Comparison of ENCODE assay signal across 8 cellular contexts in genomic region chr7:128829391-128830166, GRCh38. TPM values are rescaled to one million over a fixed set of nuclear protein-coding genes. Genes with fewer than 3 reads are reported as not detected.
DNase-seq lines count a peak whose midpoint lies in the region; ATAC-seq and TF ChIP-seq lines count a peak whose summit lies in the region.
"Had no signal": no experiment of that assay in that cellular context is flagged by ENCODE, and none has a peak within 500 bp of the region (broad histone marks: within the 10 kb centered on the region; RNA-seq: fewer than 3 reads in every experiment).

No MANE protein-coding gene starts in this region.

- peaks cover 67% of the 10 kb centered on the region for H3K4me1 ChIP-seq in left ventricle myocardium inferior
- peaks cover 54% of the 10 kb centered on the region for H3K4me1 ChIP-seq in skeletal muscle satellite cell (ENCODE audit: control insufficient read depth, insufficient read depth, low read length)

- H3K36me3 ChIP-seq in left ventricle myocardium inferior = no peaks in the 10 kb centered on the region
- no peaks in the 10 kb centered on the region for H3K36me3 ChIP-seq in skeletal muscle satellite cell (ENCODE audit: insufficient read depth, low read length)

- TF ChIP-seq CTCF in left ventricle myocardium inferior (IDR thresholded peaks at IDR 0.05; ENCODE audit: borderline replicate concordance) = no peak

- no peaks in the 10 kb centered on the region for H3K36me3 Mint-ChIP-seq in T-helper 17 cell (ENCODE audit: low read depth)
- H3K36me3 Mint-ChIP-seq in activated T-helper 2 cell treated with anti-CD3 and anti-CD28 coated beads, Interferon-gamma antibody, Interleukin-2, Interleukin-4, amounts not matched to agents 10 μg/mL and 5 μg/mL and 100 μg/mL, durations not matched to agents 14 hours and 24 hours and 36 hours (ENCODE audit: low read depth) = no peaks in the 10 kb centered on the region

- H3K27me3 ChIP-seq in left ventricle myocardium inferior (ENCODE audit: low read depth) (peaks cover 5% of the 10 kb centered on the region), skeletal muscle satellite cell (ENCODE audit: control insufficient read depth, insufficient read depth, low read length) (no peaks in the 10 kb centered on the region)

- H3K4me2 ChIP-seq in skeletal muscle satellite cell (ENCODE audit: low read length) = peak overlapping the region; percentile 79

- intact Hi-C loops in left ventricle myocardium inferior (cut with micrococcal nuclease) = no loop called here
- intact Hi-C loops in activated T-helper 2 cell treated with anti-CD3 and anti-CD28 coated beads, Interferon-gamma antibody, Interleukin-2, Interleukin-4, amounts not matched to agents 10 μg/mL and 5 μg/mL and 100 μg/mL, durations not matched to agents 14 hours and 24 hours and 36 hours (cut with micrococcal nuclease) = no loop called here

- peak overlapping the region; percentile 31 for H3K4me3 Mint-ChIP-seq in T-helper 17 cell
- no peak overlapping the region for H3K4me3 Mint-ChIP-seq in activated T-helper 2 cell treated with anti-CD3 and anti-CD28 coated beads, Interferon-gamma antibody, Interleukin-2, Interleukin-4, amounts not matched to agents 10 μg/mL and 5 μg/mL and 100 μg/mL, durations not matched to agents 14 hours and 24 hours and 36 hours (ENCODE audit: low read depth)

- H3K4me3 ChIP-seq in left ventricle myocardium inferior (peak overlapping the region; percentile 76), skeletal muscle satellite cell (ENCODE audit: low read length) (peak overlapping the region; percentile 62)

- peaks cover 11% of the 10 kb centered on the region for H3K4me1 Mint-ChIP-seq in T-helper 17 cell
- H3K4me1 Mint-ChIP-seq in activated T-helper 2 cell treated with anti-CD3 and anti-CD28 coated beads, Interferon-gamma antibody, Interleukin-2, Interleukin-4, amounts not matched to agents 10 μg/mL and 5 μg/mL and 100 μg/mL, durations not matched to agents 14 hours and 24 hours and 36 hours (ENCODE audit: low read depth) = peaks cover 6% of the 10 kb centered on the region

- no peaks in the 10 kb centered on the region for H3K9me3 Mint-ChIP-seq in activated T-helper 2 cell treated with anti-CD3 and anti-CD28 coated beads, Interferon-gamma antibody, Interleukin-2, Interleukin-4, amounts not matched to agents 10 μg/mL and 5 μg/mL and 100 μg/mL, durations not matched to agents 14 hours and 24 hours and 36 hours

- no peak for ATAC-seq in T-helper 17 cell

- DNase-seq in HCEC 1CT = peak; percentile 45
- DNase-seq in T-helper 17 cell = no peak
- DNase-seq in left ventricle myocardium inferior = no peak
- DNase-seq in activated T-helper 2 cell treated with anti-CD3 and anti-CD28 coated beads, Interferon-gamma antibody, Interleukin-2, Interleukin-4, amounts not matched to agents 10 μg/mL and 5 μg/mL and 100 μg/mL, durations not matched to agents 14 hours and 24 hours and 36 hours (ENCODE audit: low spot score) = no peak
- no peak for DNase-seq in cerebellar cortex (ENCODE audit: low spot score)
- no peak for DNase-seq in NCI-H2227 treated with DMSO at 0.1 percent for 48 hours (lab: John Stamatoyannopoulos, UW)

- H3K9me3 ChIP-seq in T-helper 17 cell (ENCODE audit: control insufficient read depth, low read length, poor library complexity, severe bottlenecking) (no peaks in the 10 kb centered on the region), left ventricle myocardium inferior (replicated peaks) (no peaks in the 10 kb centered on the region), skeletal muscle satellite cell (replicated peaks; ENCODE audit: low read length) (no peaks in the 10 kb centered on the region)

- H3K9ac ChIP-seq in skeletal muscle satellite cell (ENCODE audit: low read depth, low read length) = peak overlapping the region; percentile 56

- H3K27ac ChIP-seq in left ventricle myocardium inferior (replicated peaks) = peak overlapping the region; percentile 96

- H3K27me3 Mint-ChIP-seq in T-helper 17 cell = peaks cover 45% of the 10 kb centered on the region
- peaks cover 45% of the 10 kb centered on the region for H3K27me3 Mint-ChIP-seq in activated T-helper 2 cell treated with anti-CD3 and anti-CD28 coated beads, Interferon-gamma antibody, Interleukin-2, Interleukin-4, amounts not matched to agents 10 μg/mL and 5 μg/mL and 100 μg/mL, durations not matched to agents 14 hours and 24 hours and 36 hours (ENCODE audit: low read depth)

- H3K27ac Mint-ChIP-seq in T-helper 17 cell = no peak overlapping the region
- H3K27ac Mint-ChIP-seq in activated T-helper 2 cell treated with anti-CD3 and anti-CD28 coated beads, Interferon-gamma antibody, Interleukin-2, Interleukin-4, amounts not matched to agents 10 μg/mL and 5 μg/mL and 100 μg/mL, durations not matched to agents 14 hours and 24 hours and 36 hours = no peak overlapping the region

RNA-seq across cellular contexts. Expression of gene FLNC, which starts 0.6 kb away (rescaled TPM):
- total RNA-seq in T-helper 17 cell (under 1 TPM; 0.05 TPM), left ventricle myocardium inferior (839 TPM)
- total RNA-seq in skeletal muscle satellite cell (2012; rRNA removed) = 180 and 410 TPM in 2 replicates
- total RNA-seq in activated T-helper 2 cell treated with anti-CD3 and anti-CD28 coated beads, Interferon-gamma antibody, Interleukin-2, Interleukin-4, amounts not matched to agents 10 μg/mL and 5 μg/mL and 100 μg/mL, durations not matched to agents 14 hours and 24 hours and 36 hours = not detected in 2 replicates

RNA-seq across cellular contexts. Expression of gene ATP6V1F, which starts 33.1 kb away (rescaled TPM):
- total RNA-seq in T-helper 17 cell = 10 to 100 TPM; 62.5 to 68.7 TPM
- 101 TPM for total RNA-seq in left ventricle myocardium inferior
- total RNA-seq in skeletal muscle satellite cell (2012; rRNA removed) = 67.9 and 90.2 TPM in 2 replicates
- 123 and 132 TPM in 2 replicates for total RNA-seq in activated T-helper 2 cell treated with anti-CD3 and anti-CD28 coated beads, Interferon-gamma antibody, Interleukin-2, Interleukin-4, amounts not matched to agents 10 μg/mL and 5 μg/mL and 100 μg/mL, durations not matched to agents 14 hours and 24 hours and 36 hours

RNA-seq across cellular contexts. Expression of gene CCDC136, which starts 37.8 kb away (rescaled TPM):
- total RNA-seq in T-helper 17 cell (1 to 10 TPM; 7.5 to 7.7 TPM), left ventricle myocardium inferior (8.2 TPM)
- total RNA-seq in skeletal muscle satellite cell (2012; rRNA removed) = 7.2 and 9.1 TPM in 2 replicates
- 14.3 and 15.5 TPM in 2 replicates for total RNA-seq in activated T-helper 2 cell treated with anti-CD3 and anti-CD28 coated beads, Interferon-gamma antibody, Interleukin-2, Interleukin-4, amounts not matched to agents 10 μg/mL and 5 μg/mL and 100 μg/mL, durations not matched to agents 14 hours and 24 hours and 36 hours

RNA-seq across cellular contexts. Expression of gene OPN1SW, which starts 54.0 kb away (rescaled TPM):
- total RNA-seq in T-helper 17 cell = not detected
- not detected for total RNA-seq in left ventricle myocardium inferior
- total RNA-seq in skeletal muscle satellite cell (2012; rRNA removed) = not detected in 2 replicates
- not detected in 2 replicates for total RNA-seq in activated T-helper 2 cell treated with anti-CD3 and anti-CD28 coated beads, Interferon-gamma antibody, Interleukin-2, Interleukin-4, amounts not matched to agents 10 μg/mL and 5 μg/mL and 100 μg/mL, durations not matched to agents 14 hours and 24 hours and 36 hours
- total RNA-seq: glomerular endothelial cell had no signal

Comparison
In these comparisons a context has a peak if more than half of its experiments do, and no peak if none do; other contexts are left out.
1. RNA of gene FLNC, which starts 0.6 kb away (total RNA-seq): 839 TPM in left ventricle myocardium inferior (single experiment); 0.05 TPM in T-helper 17 cell and not detected in activated T-helper 2 cell treated with anti-CD3 and anti-CD28 coated beads, Interferon-gamma antibody, Interleukin-2, Interleukin-4, amounts not matched to agents 10 μg/mL and 5 μg/mL and 100 μg/mL, durations not matched to agents 14 hours and 24 hours and 36 hours; every median in the first group is over 100 times any median in the second.